7 cellular contexts compared by ENCODE assay signal in genomic region chr10:127196227-127196954, GRCh38. TPM values are rescaled to one million over a fixed set of nuclear protein-coding genes. Genes with fewer than 3 reads are reported as not detected.
DNase-seq lines count a peak whose midpoint lies in the region; ATAC-seq lines count a peak whose summit lies in the region.

TSS of gene INSYN2A (minus strand) at chr10:127196591. CDS start at chr10:127176395, 20,196 bp downstream.

- no peaks in the 10 kb centered on the region for H3K9me3 ChIP-seq in iPS-18c (ENCODE audit: control insufficient read depth, insufficient read depth, low read length)

- peak; percentile 60 for DNase-seq in HT1080 (ENCODE audit: low read depth)
- peak; percentile 83 for DNase-seq in astrocyte of the hippocampus (ENCODE audit: low read depth, low spot score)
- no peak for DNase-seq in stimulated activated naive CD8-positive, alpha-beta T cell treated with anti-CD3 and anti-CD28 coated beads, Interleukin-15, amount 100 ng/mL, for 72 hours

- peak; percentile 45 for ATAC-seq in stimulated activated naive CD8-positive, alpha-beta T cell treated with anti-CD3 and anti-CD28 coated beads, Interleukin-15, amount 100 ng/mL, for 72 hours
- no peak for ATAC-seq in GM21447 (IDR thresholded peaks at IDR 0.05; ENCODE audit: unreplicated experiment)
- ATAC-seq in activated CD4-positive, CD25-positive, alpha-beta regulatory T cell treated with anti-CD3 and anti-CD28 coated beads, Interleukin-2, amount 50 U/mL, for 24 hours = no peak
- ATAC-seq in GM19452 (IDR thresholded peaks at IDR 0.05; ENCODE audit: unreplicated experiment) = no peak

- H3K27me3 Mint-ChIP-seq in stimulated activated naive CD8-positive, alpha-beta T cell treated with anti-CD3 and anti-CD28 coated beads, Interleukin-15, amount 100 ng/mL, for 72 hours = peaks cover 44% of the 10 kb centered on the region

- peak within 1 kb of the TSS; percentile 53 for H3K4me3 ChIP-seq in iPS-18c (ENCODE audit: insufficient read depth, low read depth, low read length)

- no peaks in the 10 kb centered on the region for H3K9me3 Mint-ChIP-seq in stimulated activated naive CD8-positive, alpha-beta T cell treated with anti-CD3 and anti-CD28 coated beads, Interleukin-15, amount 100 ng/mL, for 72 hours

- H3K4me1 Mint-ChIP-seq in stimulated activated naive CD8-positive, alpha-beta T cell treated with anti-CD3 and anti-CD28 coated beads, Interleukin-15, amount 100 ng/mL, for 72 hours = no peaks in the 10 kb centered on the region

- no peak within 1 kb of the TSS for H3K27ac Mint-ChIP-seq in stimulated activated naive CD8-positive, alpha-beta T cell treated with anti-CD3 and anti-CD28 coated beads, Interleukin-15, amount 100 ng/mL, for 72 hours

- H3K4me3 Mint-ChIP-seq in stimulated activated naive CD8-positive, alpha-beta T cell treated with anti-CD3 and anti-CD28 coated beads, Interleukin-15, amount 100 ng/mL, for 72 hours = no peak within 1 kb of the TSS

RNA-seq across cellular contexts. Expression of gene INSYN2A, which starts in this region (rescaled TPM):
- 0.23 and 0.55 TPM in 2 replicates for total RNA-seq in HT1080 (2014; rRNA removed; shearing (Covaris generic))
- 0.23 and 0.61 TPM in 2 replicates for polyA plus RNA-seq in HT1080 (2015; cell fraction: cytosol; rRNA removed)
- 0.23 and 0.35 TPM in 2 replicates for polyA plus RNA-seq in HT1080 (2015; cell fraction: nucleus; rRNA removed)

Comparison
In these comparisons a context has a peak if more than half of its experiments do, and no peak if none do; other contexts are left out.
1. Peak in DNase-seq in HT1080; RNA of the gene not detected or under 1 TPM.